ENCODE assay signal across 8 cellular contexts in the genomic region with DNA sequence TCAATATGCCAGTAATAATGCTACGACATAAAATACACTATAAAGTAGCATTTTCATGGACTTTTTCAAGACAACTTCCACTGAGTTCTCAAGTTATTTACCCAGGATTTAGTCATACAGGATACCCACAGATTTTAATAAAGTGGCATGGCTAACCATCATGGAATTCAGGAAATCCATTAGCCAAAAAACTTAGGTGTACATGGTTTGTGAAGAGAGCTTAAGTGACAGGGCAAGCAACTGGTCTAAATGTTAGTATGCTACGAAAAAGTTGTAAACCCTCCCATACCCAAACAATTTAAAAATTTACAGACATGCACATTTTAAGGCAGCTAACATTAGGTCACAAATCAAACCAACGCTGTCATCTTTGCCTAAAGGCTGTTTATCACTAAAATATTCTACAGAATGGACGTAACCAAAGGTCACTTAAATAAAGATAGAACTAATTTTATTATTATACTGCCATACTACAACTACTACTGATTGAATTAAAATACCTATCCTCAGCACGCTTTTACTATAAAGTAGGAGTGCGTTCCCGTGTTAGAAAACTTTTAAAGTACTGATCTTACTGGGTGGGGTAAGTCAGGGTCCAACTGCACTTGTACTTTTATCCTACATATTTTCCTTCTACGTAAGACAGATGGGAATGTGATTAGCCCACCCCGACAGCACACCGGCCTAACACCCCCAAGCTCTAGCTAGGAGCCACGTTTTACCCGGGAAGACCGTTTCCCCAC. TPM values are rescaled to one million over a fixed set of nuclear protein-coding genes. Genes with fewer than 3 reads are reported as not detected.
DNase-seq lines count a peak whose midpoint lies in the region; FAIRE-seq and TF ChIP-seq lines count a peak whose summit lies in the region.

No MANE protein-coding gene starts in this region.

- peaks cover 11% of the 10 kb centered on the region in 2 donors for H3K4me1 ChIP-seq in mucosa of rectum (ENCODE audit: control insufficient read depth in 2 of 2, insufficient read depth in 2 of 2, low read length in 2 of 2)

- H3K4me3 ChIP-seq in AG09309 (ENCODE audit: control insufficient read depth, low read depth, low read length) (peak overlapping the region; percentile 66), bronchial epithelial cell (ENCODE audit: low read depth, low read length) (peak overlapping the region; percentile 87), mucosa of rectum (ENCODE audit: low read length in 2 of 2) (peak overlapping the region; percentile 80 to 86)
- H3K4me3 ChIP-seq in Jurkat, Clone E6-1 (ENCODE audit: low read length), result peak overlapping the region; percentile 78

- TF ChIP-seq CTCF in AG09309 (IDR thresholded peaks at IDR 0.05; ENCODE audit: control insufficient read depth, insufficient read depth, low read depth, low read length, missing control alignments), result no peak
- no peak for TF ChIP-seq CTCF in bronchial epithelial cell (IDR thresholded peaks at IDR 0.05; ENCODE audit: insufficient read depth, low read length, severe bottlenecking)

- no peaks in the 10 kb centered on the region for H3K9me3 ChIP-seq in mucosa of rectum (ENCODE audit: control insufficient read depth in 2 of 2, low read length in 2 of 2)

- DNase-seq in AG09309 (ENCODE audit: low read depth), result no peak
- no peak for DNase-seq in Jurkat, Clone E6-1 (ENCODE audit: low read depth, low spot score)
- DNase-seq in bronchial epithelial cell (ENCODE audit: low read depth), result peak; percentile 74
- no peak for DNase-seq in HuH-7 (ENCODE audit: low spot score)
- no peak for DNase-seq in NCI-H2029 treated with DMSO at 0.1 percent for 48 hours (lab: John Stamatoyannopoulos, UW)
- no peak for DNase-seq in NCI-H2171 treated with DMSO at 0.1 percent for 48 hours (lab: John Stamatoyannopoulos, UW)
- DNase-seq in GDM1 (lab: John Stamatoyannopoulos, UW), result no peak

- H3K36me3 ChIP-seq in bronchial epithelial cell (ENCODE audit: control insufficient read depth, insufficient read depth, low read length) (no peaks in the 10 kb centered on the region), mucosa of rectum (ENCODE audit: control insufficient read depth in 2 of 2, insufficient read depth in 2 of 2, low read length in 2 of 2) (no peaks in the 10 kb centered on the region)

- no peak for FAIRE-seq in bronchial epithelial cell (lab: Jason Lieb, UNC)

- peak overlapping the region; percentile 85 to 87 for H3K27ac ChIP-seq in mucosa of rectum (ENCODE audit: low read depth in 2 of 2, low read length in 2 of 2)

- H3K9ac ChIP-seq in mucosa of rectum (ENCODE audit: low read depth in 1 of 2, low read length in 2 of 2), result peak overlapping the region; percentile 72 to 88

- H3K27me3 ChIP-seq in bronchial epithelial cell (ENCODE audit: control insufficient read depth, insufficient read depth, low read length), result no peaks in the 10 kb centered on the region
- no peaks in the 10 kb centered on the region for H3K27me3 ChIP-seq in mucosa of rectum (ENCODE audit: control insufficient read depth in 2 of 2, insufficient read depth in 2 of 2, low read length in 2 of 2)

RNA-seq across cellular contexts. Expression of a gene that starts 1.1 kb away (rescaled TPM):
- 19.8 TPM for polyA plus RNA-seq in Jurkat, Clone E6-1 (2012; ENCODE audit: insufficient read depth, insufficient read length)
- 20.6 and 20.8 TPM in 2 replicates for total RNA-seq in bronchial epithelial cell
